1 cellular context compared by ENCODE assay signal in genomic region chr6:2396292-2396691, GRCh38.
TF ChIP-seq lines count a peak whose summit lies in the region.

No MANE protein-coding gene starts in this region.

TF ChIP-seq in H1, 55 proteins besides CTCF, POLR2A, EP300 and RAD21 (continued from another document):
- TF ChIP-seq POLR2AphosphoS5 (IDR thresholded peaks at IDR 0.05; ENCODE audit: low read depth, low read length) (no peak), CHD7 (IDR thresholded peaks at IDR 0.05; ENCODE audit: insufficient replicate concordance, low read length) (no peak), TEAD4 (IDR thresholded peaks at IDR 0.05; ENCODE audit: low read depth, low read length) (no peak), HDAC2 (IDR thresholded peaks at IDR 0.05; ENCODE audit: borderline replicate concordance in 1 of 2, low read depth in 2 of 2, low read length in 2 of 2) (no peak), E2F6 (IDR thresholded peaks at IDR 0.05) (no peak), SP1 (IDR thresholded peaks at IDR 0.05; ENCODE audit: low read depth, low read length) (no peak)
